Comparison of ENCODE assay signal across 10 cellular contexts in the genomic region with DNA sequence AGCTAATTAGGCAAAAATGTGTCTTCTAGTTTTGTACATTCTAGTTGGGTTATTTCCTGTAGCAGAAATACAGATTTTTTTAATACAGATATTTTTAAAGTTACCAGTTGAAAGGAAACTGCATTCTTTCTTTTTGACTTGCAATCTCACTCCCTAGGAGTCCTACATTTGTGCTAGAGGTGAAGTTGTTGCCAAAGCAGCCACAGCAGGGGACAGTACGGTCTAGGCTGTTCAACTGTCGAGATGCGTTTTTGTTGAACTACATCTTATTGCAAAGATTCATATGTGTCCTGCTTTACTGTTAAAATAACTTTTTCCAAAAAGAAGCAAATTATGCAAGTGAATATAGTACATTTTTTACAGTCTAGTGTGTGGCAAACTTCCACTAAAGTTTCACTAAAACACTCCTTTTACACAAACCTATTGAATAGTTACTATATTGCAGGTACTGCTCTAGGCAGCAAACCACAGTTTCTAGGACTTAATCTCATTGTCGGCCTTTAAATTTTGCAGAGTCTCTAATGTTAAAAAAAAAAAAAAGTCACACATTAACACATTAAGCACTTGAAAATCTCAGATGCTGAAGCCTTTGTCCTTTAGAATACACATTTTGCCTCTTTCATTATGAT.
A peak's percentile ranks its signal among the peaks of the same experiment; 100 is the strongest.
DNase-seq lines count a peak whose midpoint lies in the region; ATAC-seq lines count a peak whose summit lies in the region.
"Had no signal": no experiment of that assay in that cellular context is flagged by ENCODE, and none has a peak within 500 bp of the region (broad histone marks: within the 10 kb centered on the region; RNA-seq: fewer than 3 reads in every experiment).

No MANE protein-coding gene starts in this region.

- H3K27me3 Mint-ChIP-seq in central memory CD8-positive, alpha-beta T cell = no peaks in the 10 kb centered on the region

- H3K9me3 Mint-ChIP-seq in central memory CD8-positive, alpha-beta T cell = no peaks in the 10 kb centered on the region

- H3K4me1 Mint-ChIP-seq in central memory CD8-positive, alpha-beta T cell = peaks cover 13% of the 10 kb centered on the region

- H3K36me3 Mint-ChIP-seq in central memory CD8-positive, alpha-beta T cell (ENCODE audit: insufficient read depth) = peaks cover 4% of the 10 kb centered on the region

- H3K4me3 Mint-ChIP-seq in central memory CD8-positive, alpha-beta T cell = peak overlapping the region; percentile 29

- no peak for DNase-seq in central memory CD8-positive, alpha-beta T cell (ENCODE audit: low spot score in 2 of 2)
- DNase-seq in effector CD8-positive, alpha-beta T cell (lab: John Stamatoyannopoulos, UW) = no peak
- DNase-seq in DMS114 treated with DMSO at 0.1 percent for 48 hours (lab: John Stamatoyannopoulos, UW; ENCODE audit: unreplicated experiment) (no peak), middle frontal gyrus (ENCODE audit: extremely low spot score, low spot score) (no peak)
- DNase-seq: NCI-H187, occipital lobe, SK-N-SH had no signal

- H3K27ac Mint-ChIP-seq in central memory CD8-positive, alpha-beta T cell (ENCODE audit: low read depth) = peak overlapping the region; percentile 82

- ATAC-seq in GM19043 (IDR thresholded peaks at IDR 0.05; ENCODE audit: low read depth, unreplicated experiment) = peak; percentile 41
- peak; percentile 42 for ATAC-seq in GM21737 (IDR thresholded peaks at IDR 0.05; ENCODE audit: unreplicated experiment)
- ATAC-seq in HG03460 (IDR thresholded peaks at IDR 0.05; ENCODE audit: unreplicated experiment) = peak; percentile 31
- no peak for ATAC-seq in central memory CD8-positive, alpha-beta T cell (replicated peaks; ENCODE audit: extremely low read depth, poor library complexity, severe bottlenecking)
